ENCODE assay signal across 23 cellular contexts in the genomic region with DNA sequence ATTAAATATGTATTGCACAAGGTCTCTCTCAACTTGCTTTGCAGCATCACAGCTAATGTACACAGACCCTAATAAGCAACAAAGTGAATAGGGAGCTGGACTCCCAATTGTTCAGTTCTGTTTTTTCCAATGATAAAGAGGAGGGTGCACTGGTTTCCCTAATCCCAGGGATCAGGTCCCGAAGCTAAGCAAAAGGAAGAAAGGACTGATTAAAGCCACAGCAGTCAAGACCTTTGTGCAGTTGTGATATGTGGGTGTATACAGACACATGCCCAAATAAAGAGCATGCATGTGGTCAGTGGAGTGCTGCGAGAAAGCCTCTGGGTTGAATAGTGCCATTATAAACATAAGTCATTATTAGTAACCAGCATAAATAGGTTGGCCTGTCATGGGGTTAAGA.
DNase-seq lines count a peak whose midpoint lies in the region; ATAC-seq and TF ChIP-seq lines count a peak whose summit lies in the region.
"Had no signal": no experiment of that assay in that cellular context is flagged by ENCODE, and none has a peak within 500 bp of the region (broad histone marks: within the 10 kb centered on the region; RNA-seq: fewer than 3 reads in every experiment).

No MANE protein-coding gene starts in this region.

- no CpG with 5 or more reads among the region's 2 CpGs for whole genome bisulfite sequencing in neuronal stem cell (ENCODE audit: extremely low coverage in 2 of 2, insufficient read length in 2 of 2, insufficient replicate concordance in 1 of 2), 2 donors
- 62 to 75% (median 67%) methylated on average over 2 of the region's 2 CpGs for WGBS in adrenal gland, 4 donors

- peak overlapping the region; percentile 100; the same call in 1 of the 2 replicates for H3K27ac Mint-ChIP-seq in WTC11
- H3K27ac Mint-ChIP-seq in T-helper 17 cell, result no peak overlapping the region
- H3K27ac Mint-ChIP-seq: CD14-positive monocyte; CD4-positive, alpha-beta T cell; CD8-positive, alpha-beta memory T cell; HFFc6 had no signal

- H3K36me3 ChIP-seq in neuronal stem cell (replicated peaks in 1 of 2; ENCODE audit: control insufficient read depth in 2 of 2, insufficient read depth in 2 of 2, low read length in 2 of 2) (no peaks in the 10 kb centered on the region), adrenal gland (replicated peaks in 1 of 2) (no peaks in the 10 kb centered on the region)
- H3K36me3 ChIP-seq: BE2C; BLaER1 treated with 17β-estradiol and CSF1 and Interleukin-3, amounts not matched to agents 10 nM and 100 nM; HAP-1 had no signal

- H3K4me2 ChIP-seq in neuronal stem cell (ENCODE audit: insufficient read depth, low read length, poor library complexity, severe bottlenecking), result no peak overlapping the region
- H3K4me2 ChIP-seq: A549; BLaER1 treated with 17β-estradiol and CSF1 and Interleukin-3, amounts not matched to agents 10 nM and 100 nM had no signal

- no peak overlapping the region for H2AFZ ChIP-seq in neuronal stem cell (ENCODE audit: low read length)

- no peak overlapping the region for H2AK5ac ChIP-seq in neuronal stem cell (ENCODE audit: low read depth, low read length)

- no peak overlapping the region for H3K18ac ChIP-seq in neuronal stem cell (ENCODE audit: low read length)

- ATAC-seq in WTC11, result no peak
- ATAC-seq in T-helper 17 cell, result no peak
- ATAC-seq: A549 had no signal

- H4K91ac ChIP-seq in neuronal stem cell (ENCODE audit: low read depth, low read length, poor library complexity), result no peak overlapping the region

- no peaks in the 10 kb centered on the region for H3K9me3 ChIP-seq in neuronal stem cell (replicated peaks in 1 of 2; ENCODE audit: control insufficient read depth in 2 of 2, insufficient read depth in 1 of 2, low read depth in 1 of 2, low read length in 2 of 2)
- no peaks in the 10 kb centered on the region for H3K9me3 ChIP-seq in adrenal gland (replicated peaks in 1 of 3)
- H3K9me3 ChIP-seq in T-helper 17 cell (ENCODE audit: control insufficient read depth, low read length, poor library complexity, severe bottlenecking), result no peaks in the 10 kb centered on the region
- H3K9me3 ChIP-seq: A549; BE2C; BLaER1 treated with 17β-estradiol and CSF1 and Interleukin-3, amounts not matched to agents 10 nM and 100 nM; HAP-1 had no signal

- POLR2A ChIA-PET in WTC11 (lab: Charles Lee), result no interaction called here

- peak; percentile 8 for DNase-seq in ELF-1 (ENCODE audit: low read depth, low spot score)
- DNase-seq in WTC11 (ENCODE audit: low spot score), result no peak
- peak; percentile 69 for DNase-seq in foreskin melanocyte
- DNase-seq in neuronal stem cell (ENCODE audit: low spot score), result peak; percentile 31
- DNase-seq in islet precursor cell, result no peak
- no peak for DNase-seq in adrenal gland
- DNase-seq in T-helper 17 cell, result no peak
- DNase-seq: 8988T; ACHN; AML-193; BE2C; Calu3; CD4-positive, alpha-beta T cell; CD8-positive, alpha-beta memory T cell; COR-L47; DMS53; DMS79 treated with DMSO at 0.1 percent for 48 hours; GOT3; HFFc6 had no signal

- no peak overlapping the region for H2BK15ac ChIP-seq in neuronal stem cell (ENCODE audit: low read length)

- no peaks in the 10 kb centered on the region for H3K79me1 ChIP-seq in neuronal stem cell (ENCODE audit: low read depth, low read length)

- CTCF ChIA-PET in WTC11 (lab: Charles Lee), result no interaction called here

- TF ChIP-seq CTCF in WTC11 (IDR thresholded peaks at IDR 0.05), result no peak
- TF ChIP-seq CTCF in adrenal gland (IDR thresholded peaks at IDR 0.05), result no peak

- no peak overlapping the region for H4K8ac ChIP-seq in neuronal stem cell (ENCODE audit: low read depth, low read length)

- peaks cover 6% of the 10 kb centered on the region for H3K9me3 Mint-ChIP-seq in WTC11

- no peak overlapping the region for H2BK12ac ChIP-seq in neuronal stem cell (ENCODE audit: low read length)

- H3K9ac ChIP-seq in neuronal stem cell (ENCODE audit: low read depth, low read length, poor library complexity), result no peak overlapping the region
- H3K9ac ChIP-seq: BLaER1 treated with 17β-estradiol and CSF1 and Interleukin-3, amounts not matched to agents 10 nM and 100 nM had no signal

- H3K4me3 Mint-ChIP-seq in WTC11 (no peak overlapping the region), T-helper 17 cell (no peak overlapping the region)
- H3K4me3 Mint-ChIP-seq: CD14-positive monocyte; CD4-positive, alpha-beta T cell; CD8-positive, alpha-beta memory T cell; HFFc6 had no signal

- H2BK5ac ChIP-seq in neuronal stem cell (ENCODE audit: low read length), result no peak overlapping the region

- H3K36me3 Mint-ChIP-seq in WTC11 (peaks cover 5% of the 10 kb centered on the region; the same call in 1 of the 2 replicates), T-helper 17 cell (ENCODE audit: low read depth) (no peaks in the 10 kb centered on the region)
- H3K36me3 Mint-ChIP-seq: CD14-positive monocyte; CD8-positive, alpha-beta memory T cell had no signal

- no peak for TF ChIP-seq POLR2A in adrenal gland (IDR thresholded peaks at IDR 0.05)

- H3K23ac ChIP-seq in neuronal stem cell (ENCODE audit: low read depth, low read length, poor library complexity), result no peak overlapping the region

- no peak overlapping the region for H2BK120ac ChIP-seq in neuronal stem cell (ENCODE audit: low read depth, low read length)

- no peak overlapping the region for H3K4ac ChIP-seq in neuronal stem cell (ENCODE audit: low read length)

- no peak overlapping the region for H3K14ac ChIP-seq in neuronal stem cell (ENCODE audit: low read length)

- H3K27me3 ChIP-seq in neuronal stem cell (ENCODE audit: control insufficient read depth in 3 of 3, insufficient read depth in 3 of 3, low read depth in 1 of 3, low read length in 3 of 3) (no peaks in the 10 kb centered on the region), adrenal gland (no peaks in the 10 kb centered on the region)
- H3K27me3 ChIP-seq: BE2C; BLaER1 treated with 17β-estradiol and CSF1 and Interleukin-3, amounts not matched to agents 10 nM and 100 nM had no signal

- H3K27me3 Mint-ChIP-seq in WTC11 (ENCODE audit: low read depth) (no peaks in the 10 kb centered on the region), T-helper 17 cell (no peaks in the 10 kb centered on the region)
- H3K27me3 Mint-ChIP-seq: CD4-positive, alpha-beta T cell; CD8-positive, alpha-beta memory T cell had no signal

- peaks cover 20 to 22% of the 10 kb centered on the region in 2 donors for H3K4me1 ChIP-seq in neuronal stem cell (ENCODE audit: control insufficient read depth in 2 of 2, insufficient read depth in 1 of 2, low read depth in 1 of 2, low read length in 2 of 2)
- H3K4me1 ChIP-seq in adrenal gland (replicated peaks in 1 of 2), result no peaks in the 10 kb centered on the region
- H3K4me1 ChIP-seq: A549; BE2C; BLaER1 treated with 17β-estradiol and CSF1 and Interleukin-3, amounts not matched to agents 10 nM and 100 nM had no signal

- H3K4me3 ChIP-seq in neuronal stem cell (ENCODE audit: low read length in 2 of 2) (no peak overlapping the region), adrenal gland (no peak overlapping the region)
- H3K4me3 ChIP-seq: A549; BLaER1 treated with 17β-estradiol and CSF1 and Interleukin-3, amounts not matched to agents 10 nM and 100 nM; HAP-1 had no signal

- intact Hi-C loops in adrenal gland (cut with DNase I), result no loop called here

- H3K27ac ChIP-seq in neuronal stem cell (replicated peaks; ENCODE audit: low read length) (peak overlapping the region; percentile 6), adrenal gland (no peak overlapping the region)
- H3K27ac ChIP-seq: A549; BLaER1 treated with 17β-estradiol and CSF1 and Interleukin-3, amounts not matched to agents 10 nM and 100 nM had no signal

- H3K4me1 Mint-ChIP-seq in WTC11 (peaks cover 64% of the 10 kb centered on the region), T-helper 17 cell (no peaks in the 10 kb centered on the region)
- H3K4me1 Mint-ChIP-seq: CD14-positive monocyte; CD8-positive, alpha-beta memory T cell had no signal

TF ChIP-seq in WTC11, 78 proteins besides CTCF, POLR2A, EP300 and RAD21:
- no peak for TF ChIP-seq NR2C2 (CRISPR knock-in tag; IDR thresholded peaks at IDR 0.05)

Comparison
In these comparisons a context has a peak if more than half of its experiments do, and no peak if none do; other contexts are left out.
1. DNase-seq: peak in ELF-1 (single experiment), foreskin melanocyte (single experiment) and neuronal stem cell (single experiment); none in WTC11 (single experiment), islet precursor cell (single experiment), adrenal gland (0 of 7) and T-helper 17 cell (0 of 3).